11 cellular contexts compared by ENCODE assay signal in genomic region chr15:96337991-96338771, GRCh38. TPM values are rescaled to one million over a fixed set of nuclear protein-coding genes. Genes with fewer than 3 reads are reported as not detected.
DNase-seq lines count a peak whose midpoint lies in the region; ATAC-seq and TF ChIP-seq lines count a peak whose summit lies in the region.
"Had no signal": no experiment of that assay in that cellular context is flagged by ENCODE, and none has a peak within 500 bp of the region (broad histone marks: within the 10 kb centered on the region; RNA-seq: fewer than 3 reads in every experiment).

No MANE protein-coding gene starts in this region.

- in situ Hi-C loops in astrocyte of the cerebellum (cut with HindIII; ENCODE audit: low sequenced_read_pairs): loop anchor here (25.0 kb wide), 2 partner anchors 899 to 1676 kb away; no protein-coding TSS in a partner anchor

- no peaks in the 10 kb centered on the region for H3K4me1 Mint-ChIP-seq in T-helper 2 cell treated with Interferon-gamma antibody and Interleukin-4, amounts not matched to agents 5 μg/mL and 100 μg/mL, for 36 hours (ENCODE audit: low read depth)

- H3K27ac ChIP-seq in subcutaneous abdominal adipose tissue (ENCODE audit: low read depth, low read length): peak overlapping the region; percentile 90

- H3K4me1 ChIP-seq in subcutaneous abdominal adipose tissue (ENCODE audit: control insufficient read depth in 5 of 5, insufficient read depth in 5 of 5, low read length in 5 of 5): peaks cover 10 to 77% (median 68%) of the 10 kb centered on the region in 5 donors

- H3K9me3 Mint-ChIP-seq in T-helper 2 cell treated with Interferon-gamma antibody and Interleukin-4, amounts not matched to agents 5 μg/mL and 100 μg/mL, for 36 hours: no peaks in the 10 kb centered on the region
- H3K9me3 Mint-ChIP-seq: stimulated activated naive CD8-positive, alpha-beta T cell treated with anti-CD3 and anti-CD28 coated beads, Interleukin-15, Interleukin-2, amounts not matched to agents 100 ng/mL and 50 ng/mL, for 24 hours had no signal

- H3K27me3 ChIP-seq in H7 (ENCODE audit: control insufficient read depth, insufficient read depth, low read length) (peaks cover 93% of the 10 kb centered on the region), subcutaneous abdominal adipose tissue (ENCODE audit: control insufficient read depth in 5 of 5, insufficient read depth in 4 of 5, low read length in 5 of 5) (peaks cover 0 to 4% (median 0%) of the 10 kb centered on the region in 5 donors)

- H3K9ac ChIP-seq in subcutaneous abdominal adipose tissue (ENCODE audit: low read length in 5 of 5): peak overlapping the region; percentile 35 to 81 (median 54)

- H3K27ac Mint-ChIP-seq in T-helper 2 cell treated with Interferon-gamma antibody and Interleukin-4, amounts not matched to agents 5 μg/mL and 100 μg/mL, for 36 hours: no peak overlapping the region
- H3K27ac Mint-ChIP-seq: stimulated activated naive CD8-positive, alpha-beta T cell treated with anti-CD3 and anti-CD28 coated beads, Interleukin-15, Interleukin-2, amounts not matched to agents 100 ng/mL and 50 ng/mL, for 24 hours had no signal

- ATAC-seq in HG03039 (IDR thresholded peaks at IDR 0.05; ENCODE audit: unreplicated experiment): no peak

- H3K27me3 Mint-ChIP-seq in T-helper 2 cell treated with Interferon-gamma antibody and Interleukin-4, amounts not matched to agents 5 μg/mL and 100 μg/mL, for 36 hours (ENCODE audit: low read depth): peaks cover 88% of the 10 kb centered on the region

- H3K4me3 ChIP-seq in H7 (ENCODE audit: insufficient read depth, low read depth, low read length): no peak overlapping the region
- H3K4me3 ChIP-seq in astrocyte of the cerebellum (ENCODE audit: low read depth, low read length): peak overlapping the region; percentile 95
- peak overlapping the region; percentile 69 to 96 (median 92) for H3K4me3 ChIP-seq in subcutaneous abdominal adipose tissue (ENCODE audit: low read depth in 1 of 5, low read length in 5 of 5)

- no peak for TF ChIP-seq CTCF in astrocyte of the cerebellum (IDR thresholded peaks at IDR 0.05; ENCODE audit: low read depth, low read length, missing control alignments)

- no peaks in the 10 kb centered on the region for H3K9me3 ChIP-seq in subcutaneous abdominal adipose tissue (ENCODE audit: control insufficient read depth in 5 of 5, low read length in 5 of 5)

- H3K36me3 Mint-ChIP-seq in T-helper 2 cell treated with Interferon-gamma antibody and Interleukin-4, amounts not matched to agents 5 μg/mL and 100 μg/mL, for 36 hours (ENCODE audit: low read depth): no peaks in the 10 kb centered on the region

- H3K4me3 Mint-ChIP-seq in T-helper 2 cell treated with Interferon-gamma antibody and Interleukin-4, amounts not matched to agents 5 μg/mL and 100 μg/mL, for 36 hours: no peak overlapping the region
- H3K4me3 Mint-ChIP-seq: stimulated activated naive CD8-positive, alpha-beta T cell treated with anti-CD3 and anti-CD28 coated beads, Interleukin-15, Interleukin-2, amounts not matched to agents 100 ng/mL and 50 ng/mL, for 24 hours had no signal

- DNase-seq in H7 (peak; percentile 29), astrocyte of the cerebellum (ENCODE audit: low read depth) (no peak), left kidney (ENCODE audit: low read depth, low spot score) (peak; percentile 56), NCI-H1930 (lab: John Stamatoyannopoulos, UW) (no peak)
- DNase-seq in T-helper 2 cell treated with Interferon-gamma antibody and Interleukin-4, amounts not matched to agents 5 μg/mL and 100 μg/mL, for 36 hours (ENCODE audit: low spot score): no peak
- DNase-seq in stimulated activated CD4-positive, alpha-beta T cell treated with anti-CD3 and anti-CD28 coated beads, Interleukin-2, amount 100 ng/mL, for 48 hours: no peak
- DNase-seq: GDM1, T-helper 1 cell had no signal

- H3K36me3 ChIP-seq in H7 (replicated peaks; ENCODE audit: control insufficient read depth, insufficient read depth, low read length) (no peaks in the 10 kb centered on the region), subcutaneous abdominal adipose tissue (ENCODE audit: control insufficient read depth in 5 of 5, insufficient read depth in 5 of 5, low read length in 5 of 5) (peaks cover 0 to 21% (median 7%) of the 10 kb centered on the region in 5 donors)

RNA-seq across cellular contexts. Expression of gene NR2F2, which starts 7.7 kb away (rescaled TPM):
- total RNA-seq in H7 (2014; rRNA removed; shearing (Covaris generic)): 0.17 TPM in 1 of 2 replicates, not detected in the other

Comparison
In these comparisons a context has a peak if more than half of its experiments do, and no peak if none do; other contexts are left out.
1. DNase-seq: peak in H7 (single experiment) and left kidney (single experiment); none in astrocyte of the cerebellum (single experiment), NCI-H1930 (0 of 2), T-helper 2 cell treated with Interferon-gamma antibody and Interleukin-4, amounts not matched to agents 5 μg/mL and 100 μg/mL, for 36 hours (single experiment) and stimulated activated CD4-positive, alpha-beta T cell treated with anti-CD3 and anti-CD28 coated beads, Interleukin-2, amount 100 ng/mL, for 48 hours (0 of 2).